Comparison of ENCODE assay signal across 28 cellular contexts in the genomic region with DNA sequence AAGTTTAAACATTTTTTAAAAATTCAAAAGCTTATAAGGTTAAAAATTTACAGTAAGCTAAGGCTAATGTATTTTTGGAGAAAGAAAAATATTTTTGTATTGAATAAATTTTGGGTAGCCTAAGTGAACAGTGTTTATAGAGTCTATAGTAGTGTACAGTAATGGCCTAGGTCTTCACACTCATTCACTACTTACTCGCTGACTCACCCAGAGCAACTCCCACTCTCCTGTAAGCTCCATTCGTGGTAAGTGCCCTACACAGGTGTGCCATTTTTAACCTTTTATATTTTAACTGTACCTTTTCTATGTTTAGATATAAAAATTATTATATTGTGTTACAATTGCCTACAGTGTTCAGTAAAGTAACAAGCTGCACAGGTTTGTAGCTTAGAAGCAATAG.
"Had no signal": no experiment of that assay in that cellular context is flagged by ENCODE, and none has a peak within 500 bp of the region (broad histone marks: within the 10 kb centered on the region; RNA-seq: fewer than 3 reads in every experiment).

No MANE protein-coding gene starts in this region.

- ATAC-seq: left colon; naive thymus-derived CD4-positive, alpha-beta T cell; stimulated activated naive B cell treated with anti-CD40 and anti-IgM and Interleukin-4, amounts not matched to agents 10 μg/mL and 1 μg/mL and 100 μg/mL, for 72 hours had no signal

- H3K27ac ChIP-seq: colonic mucosa, esophagus muscularis mucosa, neural progenitor cell, parathyroid adenoma, right lobe of liver, thoracic aorta, tibial nerve, vagina had no signal

- DNase-seq: colonic mucosa; effector CD8-positive, alpha-beta T cell; endodermal cell; foreskin melanocyte; hypothalamus; immature natural killer cell; islet precursor cell; kidney glomerular epithelial cell; left colon; mammary epithelial cell; mesendoderm; midbrain; naive thymus-derived CD4-positive, alpha-beta T cell; right lobe of liver; small intestine; stimulated activated CD4-positive, alpha-beta T cell treated with anti-CD3 and anti-CD28 coated beads, Interleukin-15, amount 100 ng/mL, for 24 hours; stimulated activated CD4-positive, alpha-beta T cell treated with anti-CD3 and anti-CD28 coated beads, Interleukin-2, amount 100 ng/mL, for 48 hours; stimulated activated naive B cell treated with anti-CD40 and anti-IgM and Interleukin-4, amounts not matched to agents 10 μg/mL and 1 μg/mL and 100 μg/mL, for 72 hours had no signal

- H3K4me1 ChIP-seq: colonic mucosa, esophagus muscularis mucosa, neural progenitor cell, parathyroid adenoma, right lobe of liver, tibial nerve, vagina had no signal

- H3K4me3 ChIP-seq: colonic mucosa, esophagus muscularis mucosa, neural progenitor cell, right lobe of liver, thoracic aorta, tibial nerve, vagina had no signal

- H3K27me3 Mint-ChIP-seq: dendritic cell treated with granulocyte-macrophage colony-stimulating factor and Interleukin-4, amounts not matched to agents 40 ng/mL and 50 ng/mL, for 4 days; progenitor cell of endocrine pancreas; stimulated activated naive B cell treated with anti-CD40 and anti-IgM and Interleukin-4, amounts not matched to agents 10 μg/mL and 1 μg/mL and 100 μg/mL, for 72 hours had no signal

- H3K9me3 Mint-ChIP-seq: endodermal cell, neural progenitor cell had no signal

- H3K27me3 ChIP-seq: colonic mucosa, esophagus muscularis mucosa, neural progenitor cell, right lobe of liver, tibial nerve, vagina had no signal

- H3K4me3 Mint-ChIP-seq: dendritic cell treated with granulocyte-macrophage colony-stimulating factor and Interleukin-4, amounts not matched to agents 40 ng/mL and 50 ng/mL, for 4 days; endodermal cell; immature natural killer cell; naive thymus-derived CD4-positive, alpha-beta T cell; nephron; neural progenitor cell; stimulated activated naive B cell treated with anti-CD40 and anti-IgM and Interleukin-4, amounts not matched to agents 10 μg/mL and 1 μg/mL and 100 μg/mL, for 72 hours; stimulated activated naive CD8-positive, alpha-beta T cell treated with anti-CD3 and anti-CD28 coated beads, Interleukin-15, Interleukin-2, amounts not matched to agents 100 ng/mL and 50 ng/mL, for 24 hours had no signal

- H3K4me1 Mint-ChIP-seq: endodermal cell; immature natural killer cell; naive thymus-derived CD4-positive, alpha-beta T cell; nephron; neural progenitor cell; stimulated activated naive B cell treated with anti-CD40 and anti-IgM and Interleukin-4, amounts not matched to agents 10 μg/mL and 1 μg/mL and 100 μg/mL, for 72 hours had no signal

- H3K9me3 ChIP-seq: colonic mucosa, esophagus muscularis mucosa, right lobe of liver, thoracic aorta, tibial nerve, vagina had no signal

- H3K36me3 Mint-ChIP-seq: immature natural killer cell; naive thymus-derived CD4-positive, alpha-beta T cell; neural progenitor cell; stimulated activated naive B cell treated with anti-CD40 and anti-IgM and Interleukin-4, amounts not matched to agents 10 μg/mL and 1 μg/mL and 100 μg/mL, for 72 hours had no signal

- H3K27ac Mint-ChIP-seq: dendritic cell treated with granulocyte-macrophage colony-stimulating factor and Interleukin-4, amounts not matched to agents 40 ng/mL and 50 ng/mL, for 4 days; endodermal cell; immature natural killer cell; naive thymus-derived CD4-positive, alpha-beta T cell; nephron; neural progenitor cell; progenitor cell of endocrine pancreas; stimulated activated naive B cell treated with anti-CD40 and anti-IgM and Interleukin-4, amounts not matched to agents 10 μg/mL and 1 μg/mL and 100 μg/mL, for 72 hours; stimulated activated naive CD8-positive, alpha-beta T cell treated with anti-CD3 and anti-CD28 coated beads, Interleukin-15, Interleukin-2, amounts not matched to agents 100 ng/mL and 50 ng/mL, for 24 hours had no signal

- H3K36me3 ChIP-seq: colonic mucosa, esophagus muscularis mucosa, neural progenitor cell, right lobe of liver, thoracic aorta, tibial nerve, vagina had no signal
